In the genomic region with DNA sequence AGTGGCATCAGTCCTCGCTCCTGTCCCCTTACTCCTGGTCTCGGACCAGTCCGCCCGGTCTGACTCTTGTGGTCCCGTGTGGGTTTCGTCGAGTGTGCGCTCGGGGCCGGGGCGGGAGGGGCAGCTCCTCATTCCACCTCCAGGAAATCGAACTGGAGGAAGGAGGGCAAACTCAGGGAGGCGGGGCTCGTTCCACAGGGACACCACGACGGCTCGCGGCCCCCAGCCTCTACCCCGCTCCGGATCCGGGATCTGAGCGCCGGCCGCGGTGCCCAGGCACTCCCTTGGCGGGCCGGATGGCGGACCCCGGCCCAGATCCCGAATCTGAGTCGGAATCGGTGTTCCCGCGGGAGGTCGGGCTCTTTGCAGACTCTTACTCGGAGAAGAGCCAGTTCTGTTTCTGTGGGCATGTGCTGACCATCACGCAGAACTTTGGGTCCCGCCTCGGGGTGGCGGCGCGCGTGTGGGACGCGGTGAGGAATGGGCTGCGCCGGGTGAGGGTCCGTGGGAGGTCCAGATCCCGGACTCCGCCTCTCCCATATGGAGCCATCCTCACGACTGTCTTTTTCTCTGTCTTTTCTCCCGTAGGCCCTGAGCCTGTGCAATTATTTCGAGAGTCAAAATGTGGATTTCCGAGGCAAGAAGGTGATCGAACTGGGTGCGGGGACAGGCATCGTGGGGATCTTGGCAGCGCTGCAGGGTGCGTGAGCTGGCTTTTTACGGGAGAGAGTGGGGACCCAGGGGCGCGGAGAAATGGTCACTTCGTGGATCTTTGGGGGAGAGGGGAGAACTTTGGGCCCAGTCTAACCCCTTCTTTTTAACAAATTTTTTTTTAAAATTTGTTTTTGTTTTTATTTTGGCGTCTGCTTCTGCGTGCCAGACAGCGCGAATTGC, we compare ENCODE assay signal across 8 cellular contexts. TPM values are rescaled to one million over a fixed set of nuclear protein-coding genes. Genes with fewer than 3 reads are reported as not detected.
DNase-seq lines count a peak whose midpoint lies in the region; ATAC-seq and TF ChIP-seq lines count a peak whose summit lies in the region.

A gene (plus strand): TSS at position 186 of the 894 bp plus-strand sequence. CDS start 111 bp downstream, at position 297.

- peak; percentile 7 for ATAC-seq in HG02840 (IDR thresholded peaks at IDR 0.05; ENCODE audit: low FRiP score, unreplicated experiment)
- ATAC-seq in heart right ventricle, result peak; percentile 68 to 80 (median 74)

- H3K9me3 ChIP-seq in heart right ventricle (no peaks in the 10 kb centered on the region), parathyroid adenoma (ENCODE audit: control insufficient read depth, low read length) (no peaks in the 10 kb centered on the region)

- H3K4me2 ChIP-seq in parathyroid adenoma (ENCODE audit: low read length), result peak within 1 kb of the TSS; percentile 98

- H3K27ac ChIP-seq in adipose tissue (ENCODE audit: low read depth, low read length) (peak within 1 kb of the TSS; percentile 59), heart right ventricle (peak within 1 kb of the TSS; percentile 47 to 94 (median 89)), parathyroid adenoma (peak within 1 kb of the TSS; percentile 82)

- H3K27me3 Mint-ChIP-seq in T-helper 1 cell treated with Interleukin-12 subunit alpha and Interleukin-12 subunit beta and Interleukin-4 antibody, amounts not matched to agents 30 μg/mL and 1 μg/mL, for 36 hours (ENCODE audit: low read depth), result no peaks in the 10 kb centered on the region

- DNase-seq in T-helper 1 cell (no peak), NCI-H226 (peak; percentile 57), heart right ventricle (peak; percentile 66 to 73), OCI-M2 (lab: John Stamatoyannopoulos, UW; ENCODE audit: unreplicated experiment) (no peak)

- H3K36me3 ChIP-seq in heart right ventricle (peaks cover 0 to 46% (median 0%) of the 10 kb centered on the region in 9 donors), parathyroid adenoma (ENCODE audit: control insufficient read depth, insufficient read depth, low read length) (no peaks in the 10 kb centered on the region)

- H3K9ac ChIP-seq in parathyroid adenoma, result peak within 1 kb of the TSS; percentile 87

- no peaks in the 10 kb centered on the region for H3K79me2 ChIP-seq in parathyroid adenoma

- H3K36me3 Mint-ChIP-seq in T-helper 1 cell treated with Interleukin-12 subunit alpha and Interleukin-12 subunit beta and Interleukin-4 antibody, amounts not matched to agents 30 μg/mL and 1 μg/mL, for 36 hours (ENCODE audit: low read depth), result peaks cover 12% of the 10 kb centered on the region

- peak within 1 kb of the TSS; percentile 98 for H3K27ac Mint-ChIP-seq in T-helper 1 cell treated with Interleukin-12 subunit alpha and Interleukin-12 subunit beta and Interleukin-4 antibody, amounts not matched to agents 30 μg/mL and 1 μg/mL, for 36 hours

- WGBS in adipose tissue, 3 donors, result 2 to 3% (median 2%) methylated on average over 67 of the region's 67 CpGs
- 2% methylated on average over 67 of the region's 67 CpGs for WGBS in heart right ventricle, 2 donors

- H3K4me3 ChIP-seq in heart right ventricle (peak within 1 kb of the TSS; percentile 68 to 92 (median 78)), parathyroid adenoma (ENCODE audit: low read depth, low read length) (peak within 1 kb of the TSS; percentile 92)

- peak within 1 kb of the TSS; percentile 96 for H3K4me3 Mint-ChIP-seq in T-helper 1 cell treated with Interleukin-12 subunit alpha and Interleukin-12 subunit beta and Interleukin-4 antibody, amounts not matched to agents 30 μg/mL and 1 μg/mL, for 36 hours

- H3K4me1 Mint-ChIP-seq in T-helper 1 cell treated with Interleukin-12 subunit alpha and Interleukin-12 subunit beta and Interleukin-4 antibody, amounts not matched to agents 30 μg/mL and 1 μg/mL, for 36 hours (ENCODE audit: low read depth), result peaks cover 22% of the 10 kb centered on the region

- no peaks in the 10 kb centered on the region for H3K9me3 Mint-ChIP-seq in T-helper 1 cell treated with Interleukin-12 subunit alpha and Interleukin-12 subunit beta and Interleukin-4 antibody, amounts not matched to agents 30 μg/mL and 1 μg/mL, for 36 hours

- peak within 1 kb of the TSS; percentile 99 for H2AFZ ChIP-seq in parathyroid adenoma

- H3K27me3 ChIP-seq in heart right ventricle (peaks cover 0 to 2% (median 0%) of the 10 kb centered on the region in 7 donors), parathyroid adenoma (ENCODE audit: control insufficient read depth, insufficient read depth, low read length) (no peaks in the 10 kb centered on the region)

- H3K4me1 ChIP-seq in heart right ventricle, result peaks cover 5 to 30% (median 19%) of the 10 kb centered on the region in 9 donors
- peaks cover 10% of the 10 kb centered on the region for H3K4me1 ChIP-seq in parathyroid adenoma

- intact Hi-C loops in heart right ventricle (cut with DNase I), result no loop called here

- TF ChIP-seq CTCF in heart right ventricle (IDR thresholded peaks at IDR 0.05), result no peak
- no peak for TF ChIP-seq CTCF in parathyroid adenoma (IDR thresholded peaks at IDR 0.05)

RNA-seq across cellular contexts. Expression of the gene that starts here (rescaled TPM):
- 10 to 100 TPM in 1 of 3 donors, 1 to 10 TPM in 2; 5.5 to 12.0 (median 6.3) TPM for polyA plus RNA-seq in adipose tissue
- 1 to 10 TPM; 1.1 to 2.6 (median 1.6) TPM for total RNA-seq in heart right ventricle
- polyA plus RNA-seq in heart right ventricle, result 1 to 10 TPM; 1.1 to 1.2 TPM

Comparison
In these comparisons a context has a peak if more than half of its experiments do, and no peak if none do; other contexts are left out.
1. DNase-seq: peak in NCI-H226 (single experiment) and heart right ventricle (2 of 2); none in T-helper 1 cell (0 of 5) and OCI-M2 (single experiment).
2. Peak in every context shown above with its lines, with median percentiles within 50 percentile points of each other: H3K27ac ChIP-seq.